In the genomic region with DNA sequence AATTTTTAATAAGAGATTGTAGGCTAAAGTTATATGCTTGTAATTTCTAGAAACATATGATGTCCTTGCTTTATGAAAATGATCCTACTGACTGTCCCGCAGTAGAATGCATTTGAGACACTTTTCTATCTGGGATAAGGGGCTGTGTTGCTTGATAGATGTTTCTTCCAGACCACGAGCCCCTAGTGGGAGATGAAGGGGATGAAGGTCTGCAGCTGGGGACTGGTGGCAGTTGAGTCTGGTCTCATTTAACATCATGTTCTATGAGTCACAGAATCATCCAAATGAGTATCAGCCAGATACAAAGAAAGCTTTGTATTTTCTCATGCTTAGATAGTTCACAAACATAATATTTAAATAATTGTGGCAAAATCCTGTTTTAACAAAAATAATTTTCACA, we compare ENCODE assay signal across 22 cellular contexts.
DNase-seq lines count a peak whose midpoint lies in the region; ATAC-seq and TF ChIP-seq lines count a peak whose summit lies in the region.
"Had no signal": no experiment of that assay in that cellular context is flagged by ENCODE, and none has a peak within 500 bp of the region (broad histone marks: within the 10 kb centered on the region; RNA-seq: fewer than 3 reads in every experiment).

No MANE protein-coding gene starts in this region.

- H3K9me3 ChIP-seq in BE2C (no peaks in the 10 kb centered on the region), colonic mucosa (no peaks in the 10 kb centered on the region)
- H3K9me3 ChIP-seq: pancreas, suprapubic skin had no signal

- H3K9ac ChIP-seq in colonic mucosa (ENCODE audit: low read depth in 2 of 2, low read length in 2 of 2): no peak overlapping the region

- DNase-seq in BE2C (peak; percentile 49), HEK293T (ENCODE audit: extremely low spot score) (peak; percentile 12), astrocyte of the spinal cord (ENCODE audit: low read depth, low spot score) (no peak), pons (ENCODE audit: low spot score) (peak; percentile 42), activated gamma-delta T cell (lab: John Stamatoyannopoulos, UW) (no peak), colonic mucosa (no peak)
- DNase-seq: activated CD8-positive, alpha-beta memory T cell treated with anti-CD3 and anti-CD28 coated beads, Interleukin-2, amount 10 ng/mL, durations not matched to agents 7 days and 5 days; CD4-positive, alpha-beta T cell; cortex of kidney; DMS53; natural killer cell; NCI-H1436 treated with DMSO at 0.1 percent for 48 hours; NCI-H2171; NCI-H524 treated with DMSO at 0.1 percent for 48 hours; pancreas; Right ventricle myocardium superior; T-cell had no signal

- CTCF ChIA-PET in HEK293T (lab: Yijun Ruan, JAX): no interaction called here

- in situ Hi-C loops in astrocyte of the spinal cord (cut with HindIII; ENCODE audit: low sequenced_read_pairs): no loop called here

- H3K4me1 ChIP-seq in BE2C: peaks cover 8% of the 10 kb centered on the region
- H3K4me1 ChIP-seq in colonic mucosa: no peaks in the 10 kb centered on the region
- H3K4me1 ChIP-seq: pancreas had no signal

- peak; percentile 32 for TF ChIP-seq CTCF in BE2C (IDR thresholded peaks at IDR 0.05; ENCODE audit: low read depth, low read length)
- peak; percentile 2 for TF ChIP-seq CTCF in astrocyte of the spinal cord (IDR thresholded peaks at IDR 0.05; ENCODE audit: low read depth, low read length)
- TF ChIP-seq CTCF in colonic mucosa (IDR thresholded peaks at IDR 0.05): no peak

- no peaks in the 10 kb centered on the region for H3K36me3 ChIP-seq in BE2C
- H3K36me3 ChIP-seq in colonic mucosa: no peaks in the 10 kb centered on the region
- H3K36me3 ChIP-seq: pancreas had no signal

- no peak overlapping the region for H3K4me3 ChIP-seq in BE2C (ENCODE audit: low read depth, low read length)
- H3K4me3 ChIP-seq in astrocyte of the spinal cord (ENCODE audit: low read depth, low read length): no peak overlapping the region
- H3K4me3 ChIP-seq in colonic mucosa: no peak overlapping the region
- H3K4me3 ChIP-seq: hepatocyte, pancreas, suprapubic skin had no signal

- no peak for ATAC-seq in GM21529 (IDR thresholded peaks at IDR 0.05; ENCODE audit: unreplicated experiment)
- ATAC-seq: activated CD8-positive, alpha-beta memory T cell treated with anti-CD3 and anti-CD28 coated beads, Interleukin-2, amount 10 ng/mL, durations not matched to agents 7 days and 5 days; activated T-helper 17 cell treated with anti-CD3 and anti-CD28 coated beads, Interleukin-2, amount 50 U/mL, for 72 hours; natural killer cell; pancreas; sciatic nerve; T-cell had no signal

- no peaks in the 10 kb centered on the region for H3K27me3 ChIP-seq in BE2C
- no peaks in the 10 kb centered on the region for H3K27me3 ChIP-seq in colonic mucosa
- H3K27me3 ChIP-seq: hepatocyte, pancreas, suprapubic skin had no signal

- POLR2A ChIA-PET in HEK293T (lab: Yijun Ruan, JAX): no interaction called here

- no peak overlapping the region for H3K27ac ChIP-seq in colonic mucosa
- H3K27ac ChIP-seq: hepatocyte, pancreas, suprapubic skin had no signal

- intact Hi-C loops in colonic mucosa (cut with DNase I): no loop called here

TF ChIP-seq in HEK293T, 16 proteins besides CTCF, POLR2A, EP300 and RAD21:
- TF ChIP-seq NFRKB (IDR thresholded peaks at IDR 0.05): no peak
- no peak for TF ChIP-seq ARNT (IDR thresholded peaks at IDR 0.05)
- TF ChIP-seq CTBP1 (IDR thresholded peaks at IDR 0.05; ENCODE audit: borderline replicate concordance): no peak
- TF ChIP-seq BHLHE40 (IDR thresholded peaks at IDR 0.05; ENCODE audit: borderline replicate concordance): no peak
- TF ChIP-seq FOXM1 (IDR thresholded peaks at IDR 0.05; ENCODE audit: borderline replicate concordance): no peak
- no peak for TF ChIP-seq SP1 (IDR thresholded peaks at IDR 0.05)
- TF ChIP-seq FOXK2 (IDR thresholded peaks at IDR 0.05): no peak
- no peak for TF ChIP-seq SUZ12 (IDR thresholded peaks at IDR 0.05)
- TF ChIP-seq TARDBP (IDR thresholded peaks at IDR 0.05): no peak
- TF ChIP-seq, protein P1, sequence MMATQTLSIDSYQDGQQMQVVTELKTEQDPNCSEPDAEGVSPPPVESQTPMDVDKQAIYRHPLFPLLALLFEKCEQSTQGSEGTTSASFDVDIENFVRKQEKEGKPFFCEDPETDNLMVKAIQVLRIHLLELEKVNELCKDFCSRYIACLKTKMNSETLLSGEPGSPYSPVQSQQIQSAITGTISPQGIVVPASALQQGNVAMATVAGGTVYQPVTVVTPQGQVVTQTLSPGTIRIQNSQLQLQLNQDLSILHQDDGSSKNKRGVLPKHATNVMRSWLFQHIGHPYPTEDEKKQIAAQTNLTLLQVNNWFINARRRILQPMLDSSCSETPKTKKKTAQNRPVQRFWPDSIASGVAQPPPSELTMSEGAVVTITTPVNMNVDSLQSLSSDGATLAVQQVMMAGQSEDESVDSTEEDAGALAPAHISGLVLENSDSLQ (IDR thresholded peaks at IDR 0.05): no peak
- TF ChIP-seq LEF1 (IDR thresholded peaks at IDR 0.05; ENCODE audit: borderline replicate concordance): no peak
- TF ChIP-seq L3MBTL2 (conservative IDR thresholded peaks at IDR 0.05): no peak
TF ChIP-seq in HEK293T: peak in this region for 0.

Comparison
In these comparisons a context has a peak if more than half of its experiments do, and no peak if none do; other contexts are left out.
1. DNase-seq: peak in BE2C (single experiment), HEK293T (single experiment) and pons (single experiment); none in astrocyte of the spinal cord (single experiment), activated gamma-delta T cell (single experiment) and colonic mucosa (single experiment).